10 cellular contexts compared by ENCODE assay signal in genomic region chr4:88018471-88018870, GRCh38. TPM values are rescaled to one million over a fixed set of nuclear protein-coding genes. Genes with fewer than 3 reads are reported as not detected.
DNase-seq lines count a peak whose midpoint lies in the region; ATAC-seq, FAIRE-seq and TF ChIP-seq lines count a peak whose summit lies in the region.
"Had no signal": no experiment of that assay in that cellular context is flagged by ENCODE, and none has a peak within 500 bp of the region (broad histone marks: within the 10 kb centered on the region; RNA-seq: fewer than 3 reads in every experiment).

No MANE protein-coding gene starts in this region.

- no peak overlapping the region for H2BK5ac ChIP-seq in H1 (ENCODE audit: low read depth, low read length)

- no peak overlapping the region for H3K23ac ChIP-seq in H1 (ENCODE audit: insufficient read length)

- H3K27me3 ChIP-seq in H1 (replicated peaks in 1 of 4; ENCODE audit: control insufficient read depth in 3 of 4, extremely low read depth in 1 of 4, insufficient read depth in 3 of 4, low read length in 3 of 4): no peaks in the 10 kb centered on the region
- H3K27me3 ChIP-seq in vagina: no peaks in the 10 kb centered on the region
- H3K27me3 ChIP-seq: SJCRH30 had no signal

- CTCF ChIA-PET in H1 (lab: Charles Lee; ENCODE audit: partially characterized antibody): interaction anchor here (0.9 to 1.2 kb wide), 2 partner anchors 15 to 36 kb away, joined by 4 to 7 read pairs; no protein-coding TSS in a partner anchor

- H3K18ac ChIP-seq in H1 (ENCODE audit: extremely low read depth, low read length): no peak overlapping the region

- H3K36me3 ChIP-seq in H1 (ENCODE audit: control insufficient read depth in 2 of 4, insufficient read depth in 4 of 4, low read length in 3 of 4) (peaks cover 0 to 33% (median 7%) of the 10 kb centered on the region in 4 experiments; a peak in 3 of 8 replicates), vagina (peaks cover 0 to 13% of the 10 kb centered on the region in 2 donors)

- ATAC-seq in HG02642 (IDR thresholded peaks at IDR 0.05; ENCODE audit: poor library complexity, unreplicated experiment): no peak
- no peak for ATAC-seq in HG03095 (IDR thresholded peaks at IDR 0.05; ENCODE audit: unreplicated experiment)

- H3K4me1 ChIP-seq in H1 (replicated peaks in 1 of 4; ENCODE audit: control insufficient read depth in 3 of 4, insufficient read depth in 4 of 4, low read length in 3 of 4) (peaks cover 0 to 5% (median 0%) of the 10 kb centered on the region in 4 experiments; a peak in 1 of 7 replicates), vagina (peaks cover 50% of the 10 kb centered on the region)
- H3K4me1 ChIP-seq: SJCRH30 had no signal

- no peak overlapping the region for H3K9ac ChIP-seq in H1 (replicated peaks in 1 of 4; ENCODE audit: extremely low read depth in 1 of 4, low read depth in 3 of 4, low read length in 3 of 4)

- H3K27ac ChIP-seq in H1 (ENCODE audit: low read depth, low read length) (no peak overlapping the region), vagina (peak overlapping the region; percentile 95)
- H3K27ac ChIP-seq: SJCRH30 had no signal

- TF ChIP-seq POLR2A in H1 (IDR thresholded peaks at IDR 0.05; ENCODE audit: control extremely low read depth in 1 of 2, low read depth in 2 of 2, low read length in 2 of 2) (no peak), vagina (IDR thresholded peaks at IDR 0.05) (no peak)

- peaks cover 5% of the 10 kb centered on the region for H3K79me1 ChIP-seq in H1 (ENCODE audit: low read depth, low read length)

- H2BK12ac ChIP-seq in H1 (ENCODE audit: low read depth, low read length): no peak overlapping the region

- TF ChIP-seq CTCF in H1 (IDR thresholded peaks at IDR 0.05; ENCODE audit: control extremely low read depth in 1 of 3, insufficient read depth in 1 of 3, low read depth in 1 of 3, low read length in 3 of 3) (no peak), mesothelial cell of epicardium (IDR thresholded peaks at IDR 0.05; ENCODE audit: unreplicated experiment) (no peak), vagina (IDR thresholded peaks at IDR 0.05) (no peak)

- H3K4me3 Mint-ChIP-seq in mesothelial cell of epicardium: no peak overlapping the region

- WGBS in H1 (ENCODE audit: extremely low coverage in 1 of 2, insufficient coverage in 1 of 2, insufficient read length in 1 of 2, insufficient replicate concordance in 2 of 2, low coverage in 1 of 2, low lambda C conversion rate in 2 of 2, missing lambda C conversion rate in 1 of 2), 2 experiments: 89% methylated on average over 5 of the region's 5 CpGs; no CpG with 5 or more reads in 1 of the 2 experiments

- H3K4me2 ChIP-seq in H1 (ENCODE audit: insufficient read depth in 1 of 2, low read depth in 2 of 2, low read length in 2 of 2): no peak overlapping the region

- TF ChIP-seq EP300 in H1 (IDR thresholded peaks at IDR 0.05; ENCODE audit: borderline replicate concordance in 1 of 2, low read depth in 2 of 2, low read length in 2 of 2): no peak

- H3K4me3 ChIP-seq in H1 (ENCODE audit: extremely low read depth in 1 of 4, insufficient read depth in 2 of 4, low read depth in 3 of 4, low read length in 4 of 4) (no peak overlapping the region), vagina (no peak overlapping the region)
- H3K4me3 ChIP-seq: SJCRH30 had no signal

- H3K23me2 ChIP-seq in H1 (ENCODE audit: low read depth, low read length): no peaks in the 10 kb centered on the region

- POLR2A ChIA-PET in H1 (lab: Charles Lee; ENCODE audit: partially characterized antibody): no interaction called here

- peak; percentile 58 for DNase-seq in NOMO-1 treated with DMSO at 0.1 percent for 48 hours (lab: John Stamatoyannopoulos, UW; ENCODE audit: unreplicated experiment)
- DNase-seq in NOMO-1 treated with dmso at 0.1 percent for 144 hours (lab: John Stamatoyannopoulos, UW; ENCODE audit: unreplicated experiment): no peak
- DNase-seq in H1 (ENCODE audit: low read depth in 1 of 2, low spot score in 2 of 2): no peak
- DNase-seq in mesothelial cell of epicardium (ENCODE audit: low spot score in 2 of 2, unreplicated experiment in 2 of 2): no peak
- DNase-seq in vagina (ENCODE audit: extremely low spot score in 2 of 2): no peak
- DNase-seq in HT-29 (ENCODE audit: low spot score): no peak
- DNase-seq: 8988T, SJCRH30 had no signal

- H2BK120ac ChIP-seq in H1 (replicated peaks; ENCODE audit: low read depth, low read length): no peak overlapping the region

- no peak overlapping the region for H3K14ac ChIP-seq in H1 (ENCODE audit: insufficient read length)

- H3K36me3 Mint-ChIP-seq in mesothelial cell of epicardium: peaks cover 17% of the 10 kb centered on the region

- no peak for TF ChIP-seq RAD21 in H1 (IDR thresholded peaks at IDR 0.05 in 1 of 2, conservative IDR thresholded peaks at IDR 0.05 in 1 of 2; ENCODE audit: low read depth in 2 of 2, low read length in 2 of 2)

- no peak overlapping the region for H2AK5ac ChIP-seq in H1 (ENCODE audit: low read depth, low read length)

- peaks cover 0 to 58% of the 10 kb centered on the region in 2 experiments; a peak in 3 of 4 replicates for H3K79me2 ChIP-seq in H1 (ENCODE audit: control insufficient read depth in 1 of 2, insufficient read depth in 2 of 2, low read length in 2 of 2)

- intact Hi-C loops in vagina (cut with DNase I): no loop called here

- H3K56ac ChIP-seq in H1 (replicated peaks; ENCODE audit: insufficient read length, low read depth, low read length): no peak overlapping the region

- H3K4me1 Mint-ChIP-seq in mesothelial cell of epicardium: peaks cover 52% of the 10 kb centered on the region

- no peak overlapping the region for H3K4ac ChIP-seq in H1 (replicated peaks; ENCODE audit: insufficient read length, low read depth, low read length)

- H4K91ac ChIP-seq in H1 (replicated peaks; ENCODE audit: insufficient read length, low read length): no peak overlapping the region

- no peaks in the 10 kb centered on the region for H3K27me3 Mint-ChIP-seq in mesothelial cell of epicardium (ENCODE audit: low read depth)

- no peak overlapping the region for H2BK15ac ChIP-seq in H1 (ENCODE audit: low read length)

- no peak overlapping the region for H2AFZ ChIP-seq in H1 (ENCODE audit: low read length)

- H4K20me1 ChIP-seq in H1 (replicated peaks in 1 of 2; ENCODE audit: control insufficient read depth in 1 of 2, insufficient read depth in 2 of 2, low read length in 2 of 2): peaks cover 3 to 5% of the 10 kb centered on the region in 2 experiments

- no peak overlapping the region for H4K8ac ChIP-seq in H1 (ENCODE audit: extremely low read depth, insufficient read depth, low read length)

- no peaks in the 10 kb centered on the region for H3K9me3 Mint-ChIP-seq in mesothelial cell of epicardium

- H3K27ac Mint-ChIP-seq in mesothelial cell of epicardium: peak overlapping the region; percentile 85

- H3K9me3 ChIP-seq in H1 (ENCODE audit: insufficient read depth in 2 of 2, low read depth in 1 of 2, low read length in 1 of 2) (no peaks in the 10 kb centered on the region), vagina (no peaks in the 10 kb centered on the region)
- H3K9me3 ChIP-seq: SJCRH30 had no signal

- H2BK20ac ChIP-seq in H1 (ENCODE audit: low read length): no peak overlapping the region

- FAIRE-seq in H1 (lab: Jason Lieb, UNC): peak; percentile 7

- H4K5ac ChIP-seq in H1 (ENCODE audit: insufficient read length, low read depth, low read length): no peak overlapping the region

TF ChIP-seq in H1, 55 proteins besides CTCF, POLR2A, EP300 and RAD21:
- TF ChIP-seq SIX5 (IDR thresholded peaks at IDR 0.05; ENCODE audit: low read depth, low read length): no peak
- no peak for TF ChIP-seq CBX5 (IDR thresholded peaks at IDR 0.05; ENCODE audit: low read depth, low read length)
TF ChIP-seq in H1: peak in this region for 0.

RNA-seq across cellular contexts. Expression of gene PKD2, which starts 11.0 kb away (rescaled TPM):
- total RNA-seq in H1 (2021; fragmentation: NEBNext Ultra II Directional; extraction: Animal tissue kit (Norgen Biotek cat#: 25700)): 29.4 and 32.0 TPM in 2 replicates
- polyA plus RNA-seq in H1 (2011; rRNA removed): 10.4 and 16.0 TPM in 2 replicates
- 28.6 TPM for polyA plus RNA-seq in H1 (2011; cell fraction: cytosol; rRNA removed)
- 18.6 TPM for polyA plus RNA-seq in H1 (2011; cell fraction: nucleus; rRNA removed)
- 34.6 to 43.2 TPM (median 39.0 TPM) in 4 replicates for polyA plus RNA-seq in H1 (2012, experiment 1 of 2)
- polyA plus RNA-seq in H1 (2012, experiment 2 of 2): 2.2 TPM
- 28.4 TPM for polyA plus RNA-seq in H1 (2013, experiment 1 of 2)
- 28.6 TPM for polyA plus RNA-seq in H1 (2013, experiment 2 of 2)
- 41.7 and 57.9 TPM in 2 replicates for polyA minus RNA-seq in H1 (2011; rRNA and poly(A)+ RNA removed)
- polyA minus RNA-seq in H1 (2011; cell fraction: cytosol; rRNA and poly(A)+ RNA removed): 19.6 TPM
- 56.0 TPM for polyA minus RNA-seq in H1 (2011; cell fraction: nucleus; rRNA and poly(A)+ RNA removed)
- 63.3 to 65.7 TPM (median 65.5 TPM) in 3 replicates for total RNA-seq in mesothelial cell of epicardium
- total RNA-seq in vagina: 33.1 TPM
- total RNA-seq in HT-29 (2014; rRNA removed; shearing (Covaris generic)): 4.4 and 7.8 TPM in 2 replicates

RNA-seq across cellular contexts. Expression of gene SPP1, which starts 43.0 kb away (rescaled TPM):
- total RNA-seq in H1 (2021; fragmentation: NEBNext Ultra II Directional; extraction: Animal tissue kit (Norgen Biotek cat#: 25700)): 22.3 and 26.5 TPM in 2 replicates
- polyA plus RNA-seq in H1 (2011; rRNA removed): 10.1 and 13.7 TPM in 2 replicates
- 13.1 TPM for polyA plus RNA-seq in H1 (2011; cell fraction: cytosol; rRNA removed)
- polyA plus RNA-seq in H1 (2011; cell fraction: nucleus; rRNA removed): 18.0 TPM
- 10.5 to 20.8 TPM (median 13.8 TPM) in 4 replicates for polyA plus RNA-seq in H1 (2012, experiment 1 of 2)
- 1.6 TPM for polyA plus RNA-seq in H1 (2012, experiment 2 of 2)
- 85.8 TPM for polyA plus RNA-seq in H1 (2013, experiment 1 of 2)
- 106 TPM for polyA plus RNA-seq in H1 (2013, experiment 2 of 2)
- polyA minus RNA-seq in H1 (2011; rRNA and poly(A)+ RNA removed): 19.6 and 21.0 TPM in 2 replicates
- 5.9 TPM for polyA minus RNA-seq in H1 (2011; cell fraction: cytosol; rRNA and poly(A)+ RNA removed)
- polyA minus RNA-seq in H1 (2011; cell fraction: nucleus; rRNA and poly(A)+ RNA removed): 7.3 TPM
- total RNA-seq in mesothelial cell of epicardium (23.9 to 33.3 TPM (median 30.3 TPM) in 3 replicates), vagina (11.8 TPM)
- total RNA-seq in HT-29 (2014; rRNA removed; shearing (Covaris generic)): 0.99 and 1.7 TPM in 2 replicates
